Comparison of ENCODE assay signal across 8 cellular contexts in the genomic region with DNA sequence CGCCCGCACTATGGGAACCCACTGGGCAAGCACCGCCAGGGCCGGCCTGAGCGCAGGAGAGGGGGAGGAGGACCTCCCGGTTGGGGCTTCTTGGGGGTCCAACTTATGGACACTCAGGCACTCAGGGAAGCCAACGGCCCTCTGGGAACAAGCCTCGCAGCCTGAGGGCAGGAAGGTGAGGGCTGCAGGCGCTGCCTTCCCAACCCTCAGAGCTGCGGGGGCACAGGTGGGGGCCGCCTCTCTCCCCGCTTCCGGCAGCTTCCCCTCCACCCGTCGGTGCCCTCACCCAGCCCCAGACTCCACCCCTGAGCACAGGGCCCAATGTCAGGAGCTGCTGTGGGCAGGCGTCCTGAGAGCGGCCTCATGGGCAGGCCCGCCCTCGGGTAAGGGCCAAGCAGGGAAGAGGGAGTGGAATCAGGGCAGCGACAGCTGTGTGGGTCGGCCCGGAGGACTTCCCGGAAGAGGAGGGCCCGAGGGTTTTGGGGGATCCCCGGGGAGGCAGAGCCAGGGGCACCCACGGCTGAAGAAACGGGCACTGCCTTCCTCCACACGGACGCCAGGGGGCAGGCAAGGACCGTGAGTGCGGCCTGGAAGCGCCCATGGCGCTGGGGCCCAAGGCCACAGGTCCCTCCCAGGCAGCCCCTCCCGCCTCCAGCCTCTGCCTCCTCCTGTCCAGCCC. TPM values are rescaled to one million over a fixed set of nuclear protein-coding genes. Genes with fewer than 3 reads are reported as not detected.
DNase-seq lines count a peak whose midpoint lies in the region; ATAC-seq and TF ChIP-seq lines count a peak whose summit lies in the region.

No MANE protein-coding gene starts in this region.

- peak overlapping the region; percentile 93 for H2AFZ ChIP-seq in KMS-11 (ENCODE audit: low read depth)

- H3K9ac ChIP-seq in KMS-11 = no peak overlapping the region; the same call in 1 of the 2 replicates

- no peaks in the 10 kb centered on the region for H3K27me3 Mint-ChIP-seq in neural crest cell (ENCODE audit: low read depth)

- DNase-seq in ELR (ENCODE audit: low read depth) = peak; percentile 97
- peak; percentile 99 for DNase-seq in RKO (ENCODE audit: low spot score)
- DNase-seq in activated T-helper 1 cell treated with anti-CD3 and anti-CD28 coated beads, Interleukin-2, amount 50 U/mL, for 16 hours (ENCODE audit: low read depth in 1 of 2, low spot score in 1 of 2) = peak; percentile 80 to 89
- peak; percentile 90 for DNase-seq in fibroblast of the aortic adventitia (ENCODE audit: low read depth)
- DNase-seq in neural crest cell (ENCODE audit: low read depth, low spot score) = peak; percentile 89
- DNase-seq in stromal cell of bone marrow (ENCODE audit: low read depth) = peak; percentile 58

- no peak overlapping the region for H3K27ac ChIP-seq in KMS-11

- H3K4me1 Mint-ChIP-seq in neural crest cell = peaks cover 3% of the 10 kb centered on the region

- no peak overlapping the region for H3K4me3 Mint-ChIP-seq in neural crest cell

- H3K9me3 Mint-ChIP-seq in neural crest cell = no peaks in the 10 kb centered on the region

- peak; percentile 80 for ATAC-seq in GM21825 (IDR thresholded peaks at IDR 0.05; ENCODE audit: unreplicated experiment)

- H3K27me3 ChIP-seq in KMS-11 (ENCODE audit: insufficient read depth, low read depth) = peaks cover 53% of the 10 kb centered on the region

- no peaks in the 10 kb centered on the region for H3K79me2 ChIP-seq in KMS-11 (ENCODE audit: insufficient read depth, low read depth)

- no peaks in the 10 kb centered on the region for H4K20me1 ChIP-seq in KMS-11 (ENCODE audit: insufficient read depth)

- peak overlapping the region; percentile 62 for H3K4me2 ChIP-seq in KMS-11

- H3K27ac Mint-ChIP-seq in neural crest cell (ENCODE audit: unreplicated experiment) = no peak overlapping the region

- no peaks in the 10 kb centered on the region for H3K36me3 ChIP-seq in KMS-11 (ENCODE audit: insufficient read depth)

- no peaks in the 10 kb centered on the region for H3K36me3 Mint-ChIP-seq in neural crest cell (ENCODE audit: low read depth)

- TF ChIP-seq CTCF in KMS-11 (conservative IDR thresholded peaks at IDR 0.05; ENCODE audit: low read depth, low read length) = peak; percentile 82
- peak; percentile 93 for TF ChIP-seq CTCF in fibroblast of the aortic adventitia (IDR thresholded peaks at IDR 0.05; ENCODE audit: insufficient read depth, low read length)
- peak; percentile 99 for TF ChIP-seq CTCF in neural crest cell (conservative IDR thresholded peaks at IDR 0.05)

- peaks cover 10% of the 10 kb centered on the region for H3K4me1 ChIP-seq in KMS-11 (ENCODE audit: low read depth, poor library complexity, severe bottlenecking)

- H3K4me3 ChIP-seq in KMS-11 (IDR thresholded peaks at IDR 0.05; ENCODE audit: insufficient read depth, low read depth, low read length) (no peak overlapping the region), fibroblast of the aortic adventitia (ENCODE audit: low read depth, low read length) (peak overlapping the region; percentile 40)

RNA-seq across cellular contexts. Expression of gene PTK6, which starts 0.5 kb away (rescaled TPM):
- total RNA-seq in fibroblast of the aortic adventitia (ENCODE audit: low replicate concordance) (not detected in 2 replicates), neural crest cell (not detected in 2 replicates)

RNA-seq across cellular contexts. Expression of gene SRMS, which starts 9.9 kb away (rescaled TPM):
- total RNA-seq in fibroblast of the aortic adventitia (ENCODE audit: low replicate concordance) = not detected in 2 replicates
- not detected in 2 replicates for total RNA-seq in neural crest cell

RNA-seq across cellular contexts. Expression of gene FNDC11, which starts 16.3 kb away (rescaled TPM):
- total RNA-seq in fibroblast of the aortic adventitia (ENCODE audit: low replicate concordance) (0.25 and 0.45 TPM in 2 replicates), neural crest cell (1.5 and 1.9 TPM in 2 replicates)

RNA-seq across cellular contexts. Expression of gene PPDPF, which starts 17.1 kb away (rescaled TPM):
- total RNA-seq in fibroblast of the aortic adventitia (ENCODE audit: low replicate concordance) (35.3 and 97.0 TPM in 2 replicates), neural crest cell (193 and 201 TPM in 2 replicates)

RNA-seq across cellular contexts. Expression of gene HELZ2, which starts 36.4 kb away (rescaled TPM):
- total RNA-seq in fibroblast of the aortic adventitia (ENCODE audit: low replicate concordance) = 20.9 and 27.0 TPM in 2 replicates
- 22.3 and 26.5 TPM in 2 replicates for total RNA-seq in neural crest cell
